8 cellular contexts compared by ENCODE assay signal in genomic region chr5:34838785-34839714, GRCh38. TPM values are rescaled to one million over a fixed set of nuclear protein-coding genes. Genes with fewer than 3 reads are reported as not detected.
DNase-seq lines count a peak whose midpoint lies in the region; ATAC-seq lines count a peak whose summit lies in the region.

Gene TTC23L (plus strand): TSS chr5:34839164. CDS start chr5:34840672, 1,508 bp downstream.

- H3K36me3 Mint-ChIP-seq in CD4-positive, CD25-positive, alpha-beta regulatory T cell: no peaks in the 10 kb centered on the region

- no peaks in the 10 kb centered on the region for H3K36me3 ChIP-seq in CD4-positive, CD25-positive, alpha-beta regulatory T cell (ENCODE audit: control insufficient read depth, insufficient read depth, low read length)
- H3K36me3 ChIP-seq in esophagus (ENCODE audit: control insufficient read depth in 2 of 2, insufficient read depth in 2 of 2, low read length in 1 of 2) (no peaks in the 10 kb centered on the region), mucosa of rectum (ENCODE audit: control insufficient read depth in 2 of 2, insufficient read depth in 2 of 2, low read length in 2 of 2) (no peaks in the 10 kb centered on the region)

- WGBS in esophagus, 2 donors: 2 to 3% methylated on average over 73 of the region's 73 CpGs

- peak within 1 kb of the TSS; percentile 83 for H3K4me3 ChIP-seq in CD4-positive, CD25-positive, alpha-beta regulatory T cell (ENCODE audit: low read depth, low read length)
- H3K4me3 ChIP-seq in esophagus (ENCODE audit: low read depth in 1 of 2, low read length in 2 of 2) (peak within 1 kb of the TSS; percentile 71 to 87), mucosa of rectum (ENCODE audit: low read length in 2 of 2) (peak within 1 kb of the TSS; percentile 86 to 98)

- H3K4me1 ChIP-seq in CD4-positive, CD25-positive, alpha-beta regulatory T cell (ENCODE audit: control insufficient read depth, insufficient read depth, low read length, poor library complexity, severe bottlenecking): peaks cover 7% of the 10 kb centered on the region
- no peaks in the 10 kb centered on the region for H3K4me1 ChIP-seq in esophagus (ENCODE audit: control insufficient read depth in 2 of 2, insufficient read depth in 2 of 2, low read length in 1 of 2)
- H3K4me1 ChIP-seq in mucosa of rectum (ENCODE audit: control insufficient read depth in 2 of 2, insufficient read depth in 2 of 2, low read length in 2 of 2): peaks cover 0 to 8% of the 10 kb centered on the region in 2 donors

- peak within 1 kb of the TSS; percentile 61 for H3K27ac ChIP-seq in CD4-positive, CD25-positive, alpha-beta regulatory T cell (ENCODE audit: insufficient read depth, low read length, poor library complexity, severe bottlenecking)
- H3K27ac ChIP-seq in esophagus (ENCODE audit: low read depth in 2 of 2, low read length in 1 of 2): peak within 1 kb of the TSS; percentile 47 to 85
- H3K27ac ChIP-seq in mucosa of rectum (ENCODE audit: low read depth in 2 of 2, low read length in 2 of 2): peak within 1 kb of the TSS; percentile 70 to 78

- peak within 1 kb of the TSS; percentile 91 to 94 (median 92) for H3K4me3 Mint-ChIP-seq in CD4-positive, CD25-positive, alpha-beta regulatory T cell

- H3K4me1 Mint-ChIP-seq in CD4-positive, CD25-positive, alpha-beta regulatory T cell: peaks cover 6 to 14% (median 12%) of the 10 kb centered on the region in 4 donors

- no peaks in the 10 kb centered on the region for H3K27me3 ChIP-seq in CD4-positive, CD25-positive, alpha-beta regulatory T cell (ENCODE audit: control insufficient read depth, insufficient read depth, low read length)
- H3K27me3 ChIP-seq in esophagus (ENCODE audit: control insufficient read depth in 1 of 2, insufficient read depth in 2 of 2, low read length in 2 of 2) (no peaks in the 10 kb centered on the region), mucosa of rectum (ENCODE audit: control insufficient read depth in 2 of 2, insufficient read depth in 2 of 2, low read length in 2 of 2) (no peaks in the 10 kb centered on the region)

- ATAC-seq in CD4-positive, CD25-positive, alpha-beta regulatory T cell (ENCODE audit: low read depth in 2 of 2): peak; percentile 86 to 90
- ATAC-seq in GM19455 (IDR thresholded peaks at IDR 0.05; ENCODE audit: unreplicated experiment) (peak; percentile 99), HG03575 (IDR thresholded peaks at IDR 0.05; ENCODE audit: extremely low read depth, insufficient number of reproducible peaks, low FRiP score, unreplicated experiment) (peak; percentile 90)

- H3K27me3 Mint-ChIP-seq in CD4-positive, CD25-positive, alpha-beta regulatory T cell: peaks cover 11% of the 10 kb centered on the region

- peak within 1 kb of the TSS; percentile 92 to 96 (median 95) for H3K27ac Mint-ChIP-seq in CD4-positive, CD25-positive, alpha-beta regulatory T cell

- DNase-seq in CD4-positive, CD25-positive, alpha-beta regulatory T cell: peak; percentile 81 to 92 (median 87)
- DNase-seq in NCI-H82 treated with DMSO at 0.1 percent for 48 hours (lab: John Stamatoyannopoulos, UW; ENCODE audit: unreplicated experiment) (peak; percentile 61), activated T-cell treated with anti-CD3 and anti-CD28 coated beads for 48 hours (ENCODE audit: low read depth) (peak; percentile 82)
- DNase-seq in stimulated activated CD8-positive, alpha-beta memory T cell treated with anti-CD3 and anti-CD28 coated beads, Interleukin-4, amount 100 ng/mL, for 24 hours (ENCODE audit: low read depth): peak; percentile 82

- H3K9me3 ChIP-seq in CD4-positive, CD25-positive, alpha-beta regulatory T cell (ENCODE audit: control insufficient read depth in 2 of 2, low read length in 2 of 2): no peaks in the 10 kb centered on the region
- H3K9me3 ChIP-seq in esophagus (ENCODE audit: control insufficient read depth in 2 of 2, insufficient read depth in 1 of 2, low read depth in 1 of 2, low read length in 1 of 2) (no peaks in the 10 kb centered on the region), mucosa of rectum (ENCODE audit: control insufficient read depth in 2 of 2, low read length in 2 of 2) (no peaks in the 10 kb centered on the region)

- peak within 1 kb of the TSS; percentile 42 to 70 for H3K9ac ChIP-seq in mucosa of rectum (ENCODE audit: low read depth in 1 of 2, low read length in 2 of 2)

- H3K9me3 Mint-ChIP-seq in CD4-positive, CD25-positive, alpha-beta regulatory T cell: peaks cover 0 to 1% (median 0%) of the 10 kb centered on the region in 7 donors

RNA-seq across cellular contexts. Expression of gene TTC23L, which starts in this region (rescaled TPM):
- total RNA-seq in CD4-positive, CD25-positive, alpha-beta regulatory T cell: not detected
- not detected for polyA plus RNA-seq in CD4-positive, CD25-positive, alpha-beta regulatory T cell
- under 1 TPM in 1 of 2 donors, not detected in 1; 0.04 TPM for polyA plus RNA-seq in esophagus

Comparison
In these comparisons a context has a peak if more than half of its experiments do, and no peak if none do; other contexts are left out.
1. Peak in every context shown above with its lines: DNase-seq, ATAC-seq, H3K4me3 ChIP-seq and H3K27ac ChIP-seq.
2. Peak in DNase-seq, ATAC-seq, H3K4me3 ChIP-seq and H3K27ac ChIP-seq in CD4-positive, CD25-positive, alpha-beta regulatory T cell; RNA of the gene not detected or under 1 TPM.